Comparison of ENCODE assay signal across 8 cellular contexts in genomic region chr1:84298688-84299535, GRCh38. TPM values are rescaled to one million over a fixed set of nuclear protein-coding genes. Genes with fewer than 3 reads are reported as not detected.
DNase-seq lines count a peak whose midpoint lies in the region; ATAC-seq and TF ChIP-seq lines count a peak whose summit lies in the region.

No MANE protein-coding gene starts in this region.

- H3K27ac ChIP-seq in uterus = peak overlapping the region; percentile 82 to 90

- H3K27me3 Mint-ChIP-seq in CD14-positive monocyte (ENCODE audit: low read depth in 3 of 3) (no peaks in the 10 kb centered on the region), neural crest cell (ENCODE audit: low read depth) (no peaks in the 10 kb centered on the region)
- peaks cover 22% of the 10 kb centered on the region for H3K27me3 Mint-ChIP-seq in activated T-helper 17 cell treated with anti-CD3 and anti-CD28 coated beads, Interleukin-2, amount 50 U/mL, for 72 hours

- no peaks in the 10 kb centered on the region for H3K4me1 ChIP-seq in uterus

- H3K4me3 ChIP-seq in uterus = peak overlapping the region; percentile 64 to 73

- ATAC-seq in GM19023 (IDR thresholded peaks at IDR 0.05; ENCODE audit: unreplicated experiment) = peak; percentile 46
- ATAC-seq in HG03139 (IDR thresholded peaks at IDR 0.05; ENCODE audit: unreplicated experiment) = peak; percentile 36
- ATAC-seq in activated T-helper 17 cell treated with anti-CD3 and anti-CD28 coated beads, Interleukin-2, amount 50 U/mL, for 72 hours (replicated peaks) = peak; percentile 53

- TF ChIP-seq CTCF in CD14-positive monocyte (IDR thresholded peaks at IDR 0.05) (no peak), neural crest cell (conservative IDR thresholded peaks at IDR 0.05) (no peak), uterus (IDR thresholded peaks at IDR 0.05) (no peak)

- peaks cover 42% of the 10 kb centered on the region for H3K4me1 Mint-ChIP-seq in CD14-positive monocyte
- H3K4me1 Mint-ChIP-seq in activated T-helper 17 cell treated with anti-CD3 and anti-CD28 coated beads, Interleukin-2, amount 50 U/mL, for 72 hours = peaks cover 20% of the 10 kb centered on the region
- peaks cover 48% of the 10 kb centered on the region for H3K4me1 Mint-ChIP-seq in neural crest cell

- intact Hi-C loops in CD14-positive monocyte (cut with micrococcal nuclease) (no loop called here), uterus (cut with DNase I; ENCODE audit: low total_unique reads) (no loop called here)

- no peaks in the 10 kb centered on the region for H3K36me3 ChIP-seq in uterus

- TF ChIP-seq POLR2A in uterus (IDR thresholded peaks at IDR 0.05) = no peak

- H3K9me3 ChIP-seq in uterus = no peaks in the 10 kb centered on the region

- peaks cover under 1 to 14% (median 9%) of the 10 kb centered on the region in 7 donors for H3K9me3 Mint-ChIP-seq in CD14-positive monocyte
- H3K9me3 Mint-ChIP-seq in activated T-helper 17 cell treated with anti-CD3 and anti-CD28 coated beads, Interleukin-2, amount 50 U/mL, for 72 hours = no peaks in the 10 kb centered on the region
- peaks cover 3% of the 10 kb centered on the region for H3K9me3 Mint-ChIP-seq in neural crest cell

- no peaks in the 10 kb centered on the region for H3K27me3 ChIP-seq in uterus

- H3K36me3 Mint-ChIP-seq in CD14-positive monocyte (no peaks in the 10 kb centered on the region), neural crest cell (ENCODE audit: low read depth) (peaks cover 4% of the 10 kb centered on the region)
- no peaks in the 10 kb centered on the region for H3K36me3 Mint-ChIP-seq in activated T-helper 17 cell treated with anti-CD3 and anti-CD28 coated beads, Interleukin-2, amount 50 U/mL, for 72 hours (ENCODE audit: low read depth)

- peak overlapping the region; percentile 42 to 89 (median 82) for H3K27ac Mint-ChIP-seq in CD14-positive monocyte
- H3K27ac Mint-ChIP-seq in activated T-helper 17 cell treated with anti-CD3 and anti-CD28 coated beads, Interleukin-2, amount 50 U/mL, for 72 hours = peak overlapping the region; percentile 47
- H3K27ac Mint-ChIP-seq in neural crest cell (ENCODE audit: unreplicated experiment) = peak overlapping the region; percentile 85

- H3K4me3 Mint-ChIP-seq in CD14-positive monocyte (peak overlapping the region; percentile 94 to 95), neural crest cell (peak overlapping the region; percentile 86)
- peak overlapping the region; percentile 78 for H3K4me3 Mint-ChIP-seq in activated T-helper 17 cell treated with anti-CD3 and anti-CD28 coated beads, Interleukin-2, amount 50 U/mL, for 72 hours

- DNase-seq in CD14-positive monocyte (ENCODE audit: low spot score) (peak; percentile 48), NOMO-1 (lab: John Stamatoyannopoulos, UW; ENCODE audit: unreplicated experiment in 2 of 2) (peak; percentile 31 to 48), foreskin melanocyte (peak; percentile 54), neural crest cell (ENCODE audit: low read depth, low spot score) (peak; percentile 36), uterus (peak; percentile 20)

RNA-seq across cellular contexts. Expression of gene SAMD13, which starts 2.6 kb away (rescaled TPM):
- polyA plus RNA-seq in CD14-positive monocyte = under 1 TPM; 0.39 to 0.56 TPM
- not detected for total RNA-seq in activated T-helper 17 cell treated with anti-CD3 and anti-CD28 coated beads, Interleukin-2, amount 50 U/mL, for 72 hours
- total RNA-seq in neural crest cell (2.1 and 2.3 TPM in 2 replicates), uterus (1 to 10 TPM in 2 of 4 donors, under 1 TPM in 1, not detected in 1; 0.77 to 5.7 (median 1.8) TPM)

Comparison
In these comparisons a context has a peak if more than half of its experiments do, and no peak if none do; other contexts are left out.
1. Peak in every context shown above with its lines: DNase-seq, ATAC-seq, H3K4me3 ChIP-seq and H3K27ac ChIP-seq.